ENCODE assay signal across 10 cellular contexts in genomic region chr4:83527671-83528070, GRCh38.
"Had no signal": no experiment of that assay in that cellular context is flagged by ENCODE, and none has a peak within 500 bp of the region (broad histone marks: within the 10 kb centered on the region; RNA-seq: fewer than 3 reads in every experiment).

No MANE protein-coding gene starts in this region.

- H3K4me3 Mint-ChIP-seq: GM23338, H9, HFFc6 had no signal

- FAIRE-seq: H1, H54 had no signal

- H3K4me1 Mint-ChIP-seq: GM23338, H9 had no signal

- H3K9ac ChIP-seq: GM23248 had no signal

- H3K36me3 ChIP-seq: HAP-1 had no signal

- H3K4me3 ChIP-seq: GM23248, GM23338, HAP-1 had no signal

- H2AFZ ChIP-seq: GM23248, GM23338 had no signal

- DNase-seq: GM23248, GOT3, H7, H9, HCEC 1CT, HFFc6 had no signal

- H3K4me2 ChIP-seq: GM23338 had no signal

- H3K4me1 ChIP-seq: HAP-1 had no signal

- ATAC-seq: GM23338 had no signal

- H3K27ac ChIP-seq: GM23248 had no signal
